In the genomic region with DNA sequence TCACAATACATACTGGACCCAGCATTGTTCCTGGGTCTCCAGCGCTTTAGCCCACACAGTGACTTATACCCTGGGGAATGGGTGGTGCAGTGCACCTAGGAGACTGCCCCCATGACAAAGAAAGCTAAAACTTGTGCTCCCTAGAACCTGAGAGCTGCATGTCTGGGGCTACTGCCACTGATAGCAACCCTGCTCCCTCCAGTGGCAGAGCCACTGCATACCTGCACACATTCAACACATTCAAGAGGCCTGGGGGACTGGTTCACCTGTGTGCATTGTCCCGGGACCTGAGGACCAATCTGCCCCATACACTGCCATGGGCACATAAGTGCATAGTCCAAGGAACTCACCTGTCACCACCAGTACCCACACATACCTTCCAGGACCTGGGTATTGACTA, we compare ENCODE assay signal across 17 cellular contexts.
DNase-seq lines count a peak whose midpoint lies in the region; ATAC-seq and TF ChIP-seq lines count a peak whose summit lies in the region.
"Had no signal": no experiment of that assay in that cellular context is flagged by ENCODE, and none has a peak within 500 bp of the region (broad histone marks: within the 10 kb centered on the region; RNA-seq: fewer than 3 reads in every experiment).

No MANE protein-coding gene starts in this region.

- no peaks in the 10 kb centered on the region for H3K4me1 ChIP-seq in NT2/D1 (ENCODE audit: insufficient read depth, insufficient read length)
- no peaks in the 10 kb centered on the region for H3K4me1 ChIP-seq in endodermal cell (ENCODE audit: control insufficient read depth, insufficient read depth, low read length)
- no peaks in the 10 kb centered on the region for H3K4me1 ChIP-seq in liver (ENCODE audit: control insufficient read depth in 4 of 4, insufficient read depth in 4 of 4, low read length in 3 of 4)
- H3K4me1 ChIP-seq: BE2C had no signal

- H3K36me3 ChIP-seq in NT2/D1 (ENCODE audit: insufficient read depth, insufficient read length, low read length) (peaks cover 3% of the 10 kb centered on the region), endodermal cell (ENCODE audit: control insufficient read depth, insufficient read depth, low read length) (peaks cover 16% of the 10 kb centered on the region), liver (ENCODE audit: control insufficient read depth in 4 of 4, insufficient read depth in 3 of 4, low read depth in 1 of 4, low read length in 3 of 4) (no peaks in the 10 kb centered on the region)
- H3K36me3 ChIP-seq: BE2C had no signal

- peaks cover 56% of the 10 kb centered on the region for H3K9me3 Mint-ChIP-seq in endodermal cell

- no peak overlapping the region for H3K27ac ChIP-seq in endodermal cell (ENCODE audit: low read depth, low read length)
- H3K27ac ChIP-seq in liver (ENCODE audit: low read depth in 1 of 2, low read length in 2 of 2), result no peak overlapping the region

- H3K27me3 ChIP-seq in NT2/D1 (ENCODE audit: insufficient read depth, insufficient read length) (no peaks in the 10 kb centered on the region), endodermal cell (ENCODE audit: control insufficient read depth, insufficient read depth, low read length, poor library complexity, severe bottlenecking) (no peaks in the 10 kb centered on the region), liver (ENCODE audit: control insufficient read depth in 4 of 4, insufficient read depth in 4 of 4, low read length in 3 of 4) (no peaks in the 10 kb centered on the region)
- H3K27me3 ChIP-seq: BE2C had no signal

- no peak for ATAC-seq in HG02588 (IDR thresholded peaks at IDR 0.05; ENCODE audit: unreplicated experiment)
- ATAC-seq: GM12878, HCT116 had no signal

- 83 to 93% methylated on average over 1 to 2 of the region's 2 CpGs for WGBS in endodermal cell (ENCODE audit: insufficient coverage in 1 of 2, insufficient read length in 1 of 2), 2 experiments
- WGBS in liver, result 98% methylated on average over 2 of the region's 2 CpGs

- H3K9ac ChIP-seq in NT2/D1 (ENCODE audit: insufficient read length, low read depth) (peak overlapping the region; percentile 10), endodermal cell (ENCODE audit: extremely low read depth, low read length, poor library complexity, severe bottlenecking) (no peak overlapping the region), liver (ENCODE audit: low read depth in 1 of 2, low read length in 2 of 2) (no peak overlapping the region)

- peaks cover 37% of the 10 kb centered on the region for H3K9me3 ChIP-seq in NT2/D1 (ENCODE audit: insufficient read depth, low read length)
- peaks cover 59% of the 10 kb centered on the region for H3K9me3 ChIP-seq in endodermal cell (ENCODE audit: control insufficient read depth, low read length)
- peaks cover 1 to 8% (median 5%) of the 10 kb centered on the region in 4 donors for H3K9me3 ChIP-seq in liver (ENCODE audit: control insufficient read depth in 4 of 4, low read length in 3 of 4)
- H3K9me3 ChIP-seq: BE2C had no signal

- DNase-seq in NT2/D1 (ENCODE audit: low read depth, low spot score) (no peak), endodermal cell (no peak), NCI-H1694 (lab: John Stamatoyannopoulos, UW) (no peak), DMS 273 treated with DMSO at 0.1 percent for 48 hours (lab: John Stamatoyannopoulos, UW) (no peak)
- DNase-seq: ACHN, BE2C, C1 segment of cervical spinal cord, DMS79 treated with DMSO at 0.1 percent for 48 hours, GF-D8, HFFc6, KBM-7 had no signal

- TF ChIP-seq CTCF in endodermal cell (conservative IDR thresholded peaks at IDR 0.05) (peak; percentile 41), liver (IDR thresholded peaks at IDR 0.05; ENCODE audit: low read depth, low read length, missing input control) (no peak)

- H3K27ac Mint-ChIP-seq in endodermal cell, result no peak overlapping the region
- H3K27ac Mint-ChIP-seq: HFFc6, IgD-negative memory B cell had no signal

- TF ChIP-seq RAD21 in liver (IDR thresholded peaks at IDR 0.05), result peak; percentile 41 to 70

- peaks cover 8% of the 10 kb centered on the region for H3K27me3 Mint-ChIP-seq in endodermal cell (ENCODE audit: insufficient read depth)
- H3K27me3 Mint-ChIP-seq: CD4-positive, CD25-positive, alpha-beta regulatory T cell had no signal

- H3K4me3 ChIP-seq in NT2/D1 (ENCODE audit: insufficient read length, low read depth) (no peak overlapping the region), endodermal cell (ENCODE audit: low read length) (peak overlapping the region; percentile 28), liver (ENCODE audit: low read depth in 1 of 3, low read length in 3 of 3) (no peak overlapping the region)
- H3K4me3 ChIP-seq: GM12878 had no signal

- no peaks in the 10 kb centered on the region for H3K4me1 Mint-ChIP-seq in endodermal cell
- H3K4me1 Mint-ChIP-seq: CD4-positive, CD25-positive, alpha-beta regulatory T cell; IgD-negative memory B cell had no signal

- peaks cover 39% of the 10 kb centered on the region for H3K36me3 Mint-ChIP-seq in endodermal cell (ENCODE audit: low read depth)
- H3K36me3 Mint-ChIP-seq: CD4-positive, CD25-positive, alpha-beta regulatory T cell; IgD-negative memory B cell had no signal

- H3K4me3 Mint-ChIP-seq in endodermal cell, result no peak overlapping the region
- H3K4me3 Mint-ChIP-seq: CD4-positive, CD25-positive, alpha-beta regulatory T cell; HFFc6; IgD-negative memory B cell had no signal

TF ChIP-seq in liver, 16 proteins besides CTCF, POLR2A, EP300 and RAD21:
- TF ChIP-seq, protein P1, sequence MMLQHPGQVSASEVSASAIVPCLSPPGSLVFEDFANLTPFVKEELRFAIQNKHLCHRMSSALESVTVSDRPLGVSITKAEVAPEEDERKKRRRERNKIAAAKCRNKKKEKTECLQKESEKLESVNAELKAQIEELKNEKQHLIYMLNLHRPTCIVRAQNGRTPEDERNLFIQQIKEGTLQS (IDR thresholded peaks at IDR 0.05), result no peak
- TF ChIP-seq, protein P2, sequence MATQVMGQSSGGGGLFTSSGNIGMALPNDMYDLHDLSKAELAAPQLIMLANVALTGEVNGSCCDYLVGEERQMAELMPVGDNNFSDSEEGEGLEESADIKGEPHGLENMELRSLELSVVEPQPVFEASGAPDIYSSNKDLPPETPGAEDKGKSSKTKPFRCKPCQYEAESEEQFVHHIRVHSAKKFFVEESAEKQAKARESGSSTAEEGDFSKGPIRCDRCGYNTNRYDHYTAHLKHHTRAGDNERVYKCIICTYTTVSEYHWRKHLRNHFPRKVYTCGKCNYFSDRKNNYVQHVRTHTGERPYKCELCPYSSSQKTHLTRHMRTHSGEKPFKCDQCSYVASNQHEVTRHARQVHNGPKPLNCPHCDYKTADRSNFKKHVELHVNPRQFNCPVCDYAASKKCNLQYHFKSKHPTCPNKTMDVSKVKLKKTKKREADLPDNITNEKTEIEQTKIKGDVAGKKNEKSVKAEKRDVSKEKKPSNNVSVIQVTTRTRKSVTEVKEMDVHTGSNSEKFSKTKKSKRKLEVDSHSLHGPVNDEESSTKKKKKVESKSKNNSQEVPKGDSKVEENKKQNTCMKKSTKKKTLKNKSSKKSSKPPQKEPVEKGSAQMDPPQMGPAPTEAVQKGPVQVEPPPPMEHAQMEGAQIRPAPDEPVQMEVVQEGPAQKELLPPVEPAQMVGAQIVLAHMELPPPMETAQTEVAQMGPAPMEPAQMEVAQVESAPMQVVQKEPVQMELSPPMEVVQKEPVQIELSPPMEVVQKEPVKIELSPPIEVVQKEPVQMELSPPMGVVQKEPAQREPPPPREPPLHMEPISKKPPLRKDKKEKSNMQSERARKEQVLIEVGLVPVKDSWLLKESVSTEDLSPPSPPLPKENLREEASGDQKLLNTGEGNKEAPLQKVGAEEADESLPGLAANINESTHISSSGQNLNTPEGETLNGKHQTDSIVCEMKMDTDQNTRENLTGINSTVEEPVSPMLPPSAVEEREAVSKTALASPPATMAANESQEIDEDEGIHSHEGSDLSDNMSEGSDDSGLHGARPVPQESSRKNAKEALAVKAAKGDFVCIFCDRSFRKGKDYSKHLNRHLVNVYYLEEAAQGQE (IDR thresholded peaks at IDR 0.05), result no peak
- TF ChIP-seq FOXA1 (IDR thresholded peaks at IDR 0.05) (no peak), YY1 (IDR thresholded peaks at IDR 0.05) (no peak), RXRA (IDR thresholded peaks at IDR 0.05) (no peak), TAF1 (conservative IDR thresholded peaks at IDR 0.05) (no peak), EGR1 (IDR thresholded peaks at IDR 0.05; ENCODE audit: low read depth in 2 of 2) (no peak), HNF4G (IDR thresholded peaks at IDR 0.05) (no peak), SP1 (IDR thresholded peaks at IDR 0.05) (no peak), GABPA (IDR thresholded peaks at IDR 0.05 in 1 of 2, conservative IDR thresholded peaks at IDR 0.05 in 1 of 2) (no peak), NR2F2 (IDR thresholded peaks at IDR 0.05) (no peak), JUND (IDR thresholded peaks at IDR 0.05) (no peak), FOXA2 (IDR thresholded peaks at IDR 0.05) (no peak)
- TF ChIP-seq, protein P3, sequence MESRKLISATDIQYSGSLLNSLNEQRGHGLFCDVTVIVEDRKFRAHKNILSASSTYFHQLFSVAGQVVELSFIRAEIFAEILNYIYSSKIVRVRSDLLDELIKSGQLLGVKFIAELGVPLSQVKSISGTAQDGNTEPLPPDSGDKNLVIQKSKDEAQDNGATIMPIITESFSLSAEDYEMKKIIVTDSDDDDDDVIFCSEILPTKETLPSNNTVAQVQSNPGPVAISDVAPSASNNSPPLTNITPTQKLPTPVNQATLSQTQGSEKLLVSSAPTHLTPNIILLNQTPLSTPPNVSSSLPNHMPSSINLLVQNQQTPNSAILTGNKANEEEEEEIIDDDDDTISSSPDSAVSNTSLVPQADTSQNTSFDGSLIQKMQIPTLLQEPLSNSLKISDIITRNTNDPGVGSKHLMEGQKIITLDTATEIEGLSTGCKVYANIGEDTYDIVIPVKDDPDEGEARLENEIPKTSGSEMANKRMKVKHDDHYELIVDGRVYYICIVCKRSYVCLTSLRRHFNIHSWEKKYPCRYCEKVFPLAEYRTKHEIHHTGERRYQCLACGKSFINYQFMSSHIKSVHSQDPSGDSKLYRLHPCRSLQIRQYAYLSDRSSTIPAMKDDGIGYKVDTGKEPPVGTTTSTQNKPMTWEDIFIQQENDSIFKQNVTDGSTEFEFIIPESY (IDR thresholded peaks at IDR 0.05), result no peak
- TF ChIP-seq, protein P4, sequence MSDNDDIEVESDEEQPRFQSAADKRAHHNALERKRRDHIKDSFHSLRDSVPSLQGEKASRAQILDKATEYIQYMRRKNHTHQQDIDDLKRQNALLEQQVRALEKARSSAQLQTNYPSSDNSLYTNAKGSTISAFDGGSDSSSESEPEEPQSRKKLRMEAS (IDR thresholded peaks at IDR 0.05), result no peak
